Comparison of ENCODE assay signal across 9 cellular contexts in the genomic region with DNA sequence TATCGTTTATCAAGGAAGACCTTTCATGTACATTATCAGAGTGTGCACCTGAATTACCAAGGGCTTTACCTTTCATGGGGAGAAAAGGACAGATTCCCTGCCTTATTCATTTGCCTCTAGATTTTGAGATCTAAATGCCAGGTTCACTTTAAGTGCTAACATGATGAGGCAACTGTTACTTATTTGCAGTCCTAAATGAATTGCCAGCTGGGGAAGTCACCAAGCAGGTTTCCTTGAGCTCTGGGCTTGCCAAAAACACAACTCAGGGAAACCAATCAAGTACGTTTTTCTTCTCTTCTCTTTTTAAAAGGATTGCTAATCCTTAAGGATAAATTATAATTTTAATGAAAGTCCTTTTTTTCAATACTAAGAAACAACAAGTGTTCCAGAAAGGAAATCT.
DNase-seq lines count a peak whose midpoint lies in the region; ATAC-seq and TF ChIP-seq lines count a peak whose summit lies in the region.
"Had no signal": no experiment of that assay in that cellular context is flagged by ENCODE, and none has a peak within 500 bp of the region (broad histone marks: within the 10 kb centered on the region; RNA-seq: fewer than 3 reads in every experiment).

No MANE protein-coding gene starts in this region.

- TF ChIP-seq CTCF in PC-3 (conservative IDR thresholded peaks at IDR 0.05; ENCODE audit: low read depth, low read length) (no peak), parathyroid adenoma (IDR thresholded peaks at IDR 0.05) (no peak)

- H3K27ac ChIP-seq in PC-3 (ENCODE audit: low read length) (no peak overlapping the region), parathyroid adenoma (peak overlapping the region; percentile 46)
- no peak overlapping the region for H3K27ac ChIP-seq in naive thymus-derived CD4-positive, alpha-beta T cell (ENCODE audit: low read depth, low read length)

- peaks cover 14 to 70% (median 49%) of the 10 kb centered on the region in 7 donors for H3K4me1 Mint-ChIP-seq in naive thymus-derived CD4-positive, alpha-beta T cell

- no peaks in the 10 kb centered on the region for H3K27me3 Mint-ChIP-seq in naive thymus-derived CD4-positive, alpha-beta T cell
- H3K27me3 Mint-ChIP-seq: activated T-cell treated with anti-CD3 and anti-CD28 coated beads, Interleukin-2, amount 50 U/mL, for 24 hours had no signal

- peaks cover 3 to 38% (median 16%) of the 10 kb centered on the region in 5 donors for H3K36me3 Mint-ChIP-seq in naive thymus-derived CD4-positive, alpha-beta T cell

- POLR2A ChIA-PET in PC-3 (lab: Charles Lee; ENCODE audit: unreplicated experiment): no interaction called here
- POLR2A ChIA-PET in naive thymus-derived CD4-positive, alpha-beta T cell (lab: Charles Lee): interaction anchor here (0.7 to 0.8 kb wide), 3 partner anchors 14 to 20 kb away, joined by 3 to 4 read pairs (median 3); no protein-coding TSS in a partner anchor

- H3K9me2 ChIP-seq in PC-3 (replicated peaks; ENCODE audit: low read length): no peaks in the 10 kb centered on the region

- H2AFZ ChIP-seq in PC-3 (ENCODE audit: low read length) (no peak overlapping the region), parathyroid adenoma (no peak overlapping the region)

- DNase-seq in DMS79 treated with DMSO at 0.1 percent for 48 hours (lab: John Stamatoyannopoulos, UW) (peak; percentile 23), PC-3 (peak; percentile 85), fibroblast of gingiva (ENCODE audit: low read depth) (peak; percentile 15), KBM-7 (no peak), NCI-H146 treated with DMSO at 0.1 percent for 48 hours (lab: John Stamatoyannopoulos, UW; ENCODE audit: unreplicated experiment) (no peak)
- no peak for DNase-seq in naive thymus-derived CD4-positive, alpha-beta T cell
- DNase-seq: activated T-cell treated with anti-CD3 and anti-CD28 coated beads, Interleukin-2, amount 50 U/mL, for 24 hours had no signal

- no peak overlapping the region for H3K4me3 Mint-ChIP-seq in naive thymus-derived CD4-positive, alpha-beta T cell
- H3K4me3 Mint-ChIP-seq: activated T-cell treated with anti-CD3 and anti-CD28 coated beads, Interleukin-2, amount 50 U/mL, for 24 hours had no signal

- H3K27ac Mint-ChIP-seq in naive thymus-derived CD4-positive, alpha-beta T cell: peak overlapping the region in 3 of 9 donors; percentile 12 to 62 (median 41)

- H3K4me3 ChIP-seq in PC-3 (ENCODE audit: low read length) (no peak overlapping the region), parathyroid adenoma (ENCODE audit: low read depth, low read length) (no peak overlapping the region)
- no peak overlapping the region for H3K4me3 ChIP-seq in naive thymus-derived CD4-positive, alpha-beta T cell (ENCODE audit: low read length)

- H3K9me3 ChIP-seq in PC-3 (ENCODE audit: low read length) (no peaks in the 10 kb centered on the region), parathyroid adenoma (ENCODE audit: control insufficient read depth, low read length) (no peaks in the 10 kb centered on the region)
- no peaks in the 10 kb centered on the region for H3K9me3 ChIP-seq in naive thymus-derived CD4-positive, alpha-beta T cell (ENCODE audit: control insufficient read depth in 2 of 3, low read length in 3 of 3)

- ATAC-seq in PC-3: no peak
- ATAC-seq in HG02981 (IDR thresholded peaks at IDR 0.05; ENCODE audit: unreplicated experiment): no peak
- no peak for ATAC-seq in naive thymus-derived CD4-positive, alpha-beta T cell

- H3K4me1 ChIP-seq in PC-3 (ENCODE audit: insufficient read depth, low read length): peaks cover 45% of the 10 kb centered on the region
- H3K4me1 ChIP-seq in parathyroid adenoma: peaks cover 25% of the 10 kb centered on the region
- H3K4me1 ChIP-seq in naive thymus-derived CD4-positive, alpha-beta T cell (ENCODE audit: control insufficient read depth in 2 of 2, insufficient read depth in 2 of 2, low read length in 2 of 2): peaks cover 0 to 3% of the 10 kb centered on the region in 2 donors

- in situ Hi-C loops in KBM-7 (cut with MboI; ENCODE audit: low pct_unique_long_range_greater_than_20kb, low sequenced_read_pairs): no loop called here

- H3K79me2 ChIP-seq in PC-3 (ENCODE audit: low read length) (peaks cover 81% of the 10 kb centered on the region), parathyroid adenoma (peaks cover 14% of the 10 kb centered on the region)

- peaks cover 6% of the 10 kb centered on the region for H3F3A ChIP-seq in PC-3 (ENCODE audit: low read length, unreplicated experiment)

- H3K4me2 ChIP-seq in PC-3 (ENCODE audit: low read length) (peak overlapping the region; percentile 41; the same call in 1 of the 2 replicates), parathyroid adenoma (ENCODE audit: low read length) (no peak overlapping the region)

- peaks cover 19% of the 10 kb centered on the region; the same call in 1 of the 2 replicates for H4K20me1 ChIP-seq in PC-3 (ENCODE audit: low read length)

- CTCF ChIA-PET in PC-3 (lab: Charles Lee): interaction anchor here (0.7 to 1.0 kb wide), 2 partner anchors 63 to 71 kb away, joined by 4 read pairs; a partner anchor contains a TSS
- CTCF ChIA-PET in naive thymus-derived CD4-positive, alpha-beta T cell (lab: Charles Lee): no interaction called here

- BruUV-seq in PC-3 (replicated peaks; lab: Mats Ljungman, UMichigan): no TSS peak

- intact Hi-C loops in PC-3 (cut with micrococcal nuclease): no loop called here
- intact Hi-C loops in naive thymus-derived CD4-positive, alpha-beta T cell (cut with micrococcal nuclease): no loop called here

- H3K9ac ChIP-seq in PC-3 (ENCODE audit: low read length) (no peak overlapping the region), parathyroid adenoma (no peak overlapping the region)

- H3K9me3 Mint-ChIP-seq in naive thymus-derived CD4-positive, alpha-beta T cell: peaks cover 0 to 1% (median 0%) of the 10 kb centered on the region in 11 donors
- H3K9me3 Mint-ChIP-seq: activated T-cell treated with anti-CD3 and anti-CD28 coated beads, Interleukin-2, amount 50 U/mL, for 24 hours had no signal

- H3K36me3 ChIP-seq in PC-3 (ENCODE audit: low read depth, low read length) (peaks cover 11% of the 10 kb centered on the region), parathyroid adenoma (ENCODE audit: control insufficient read depth, insufficient read depth, low read length) (no peaks in the 10 kb centered on the region)
- peaks cover 0 to 15% (median 0%) of the 10 kb centered on the region in 3 experiments for H3K36me3 ChIP-seq in naive thymus-derived CD4-positive, alpha-beta T cell (ENCODE audit: control insufficient read depth in 2 of 3, insufficient read depth in 3 of 3, low read length in 3 of 3)

- H3K27me3 ChIP-seq in PC-3 (ENCODE audit: low read length) (no peaks in the 10 kb centered on the region), parathyroid adenoma (ENCODE audit: control insufficient read depth, insufficient read depth, low read length) (no peaks in the 10 kb centered on the region)
- H3K27me3 ChIP-seq in naive thymus-derived CD4-positive, alpha-beta T cell (ENCODE audit: control insufficient read depth in 2 of 2, insufficient read depth in 2 of 2, low read length in 2 of 2): no peaks in the 10 kb centered on the region

Comparison
In these comparisons a context has a peak if more than half of its experiments do, and no peak if none do; other contexts are left out.
1. DNase-seq: peak in DMS79 treated with DMSO at 0.1 percent for 48 hours (single experiment), PC-3 (single experiment) and fibroblast of gingiva (single experiment); none in KBM-7 (single experiment), NCI-H146 treated with DMSO at 0.1 percent for 48 hours (single experiment) and naive thymus-derived CD4-positive, alpha-beta T cell (0 of 9).